12 cellular contexts compared by ENCODE assay signal in genomic region chr7:157412491-157413180, GRCh38.
DNase-seq lines count a peak whose midpoint lies in the region; ATAC-seq, FAIRE-seq and TF ChIP-seq lines count a peak whose summit lies in the region.
"Had no signal": no experiment of that assay in that cellular context is flagged by ENCODE, and none has a peak within 500 bp of the region (broad histone marks: within the 10 kb centered on the region; RNA-seq: fewer than 3 reads in every experiment).

No MANE protein-coding gene starts in this region.

- no peaks in the 10 kb centered on the region for H4K20me1 ChIP-seq in GM23248 (ENCODE audit: insufficient read depth)
- no peaks in the 10 kb centered on the region for H4K20me1 ChIP-seq in K562 (replicated peaks; ENCODE audit: control insufficient read depth, insufficient read depth, low read length)

- no peak for TF ChIP-seq EP300 in K562 (IDR thresholded peaks at IDR 0.05; ENCODE audit: low read length)

- peaks cover 10% of the 10 kb centered on the region; the same call in 1 of the 2 replicates for H3K36me3 ChIP-seq in GM23248 (ENCODE audit: low read depth)
- peaks cover 75% of the 10 kb centered on the region for H3K36me3 ChIP-seq in HUES6 (ENCODE audit: control insufficient read depth, insufficient read depth, low read length)
- peaks cover 57% of the 10 kb centered on the region for H3K36me3 ChIP-seq in K562 (ENCODE audit: control insufficient read depth, insufficient read depth, low read length)
- peaks cover 44 to 82% of the 10 kb centered on the region in 2 experiments for H3K36me3 ChIP-seq in mesenchymal stem cell (ENCODE audit: control insufficient read depth in 1 of 2, insufficient read depth in 2 of 2, low read depth in 1 of 2, low read length in 2 of 2)
- H3K36me3 ChIP-seq in vagina = peaks cover 0 to 65% of the 10 kb centered on the region in 2 donors
- peaks cover 18% of the 10 kb centered on the region for H3K36me3 ChIP-seq in SJCRH30

- no peak for TF ChIP-seq POLR2A in K562 (conservative IDR thresholded peaks at IDR 0.05)
- no peak for TF ChIP-seq POLR2A in vagina (IDR thresholded peaks at IDR 0.05)

- H3K4me3 ChIP-seq in GM23248 (no peak overlapping the region), HUES6 (ENCODE audit: low read depth, low read length) (no peak overlapping the region), K562 (no peak overlapping the region), mesenchymal stem cell (ENCODE audit: insufficient read depth in 1 of 2, low read depth in 1 of 2, low read length in 2 of 2) (no peak overlapping the region), vagina (no peak overlapping the region), SJCRH30 (no peak overlapping the region)
- H3K4me3 ChIP-seq: gastrocnemius medialis, tibial nerve had no signal

- DNase-seq in GM23248 = no peak
- DNase-seq in K562 (ENCODE audit: extremely low read depth in 1 of 4, low spot score in 3 of 4) = no peak
- no peak for DNase-seq in mesenchymal stem cell
- no peak for DNase-seq in vagina (ENCODE audit: extremely low spot score in 2 of 2)
- no peak for DNase-seq in SHP77 treated with DMSO at 0.1 percent for 48 hours (lab: John Stamatoyannopoulos, UW)
- no peak for DNase-seq in SJCRH30
- DNase-seq: activated CD4-positive, alpha-beta T cell treated with anti-CD3 and anti-CD28 coated beads for 1 hour; gastrocnemius medialis; GF-D8; stimulated activated naive CD8-positive, alpha-beta T cell treated with anti-CD3 and anti-CD28 coated beads, Interleukin-15, amount 100 ng/mL, for 72 hours had no signal

- H2AFZ ChIP-seq in GM23248 (no peak overlapping the region), K562 (ENCODE audit: low read depth, low read length) (no peak overlapping the region), mesenchymal stem cell (ENCODE audit: low read depth, low read length) (no peak overlapping the region)

- H3K9me2 ChIP-seq in GM23248 (ENCODE audit: insufficient read depth) = no peaks in the 10 kb centered on the region

- H3K27me3 ChIP-seq in GM23248 (replicated peaks; ENCODE audit: insufficient read depth) = no peaks in the 10 kb centered on the region
- no peaks in the 10 kb centered on the region for H3K27me3 ChIP-seq in HUES6 (ENCODE audit: control insufficient read depth, insufficient read depth, low read length)
- no peaks in the 10 kb centered on the region for H3K27me3 ChIP-seq in K562 (ENCODE audit: control insufficient read depth in 2 of 2, insufficient read depth in 2 of 2, low read length in 2 of 2)
- H3K27me3 ChIP-seq in mesenchymal stem cell (ENCODE audit: control insufficient read depth in 1 of 2, insufficient read depth in 1 of 2, low read length in 2 of 2) = no peaks in the 10 kb centered on the region
- no peaks in the 10 kb centered on the region for H3K27me3 ChIP-seq in vagina
- H3K27me3 ChIP-seq in SJCRH30 = no peaks in the 10 kb centered on the region
- H3K27me3 ChIP-seq: gastrocnemius medialis, tibial nerve had no signal

- WGBS in GM23248 (ENCODE audit: low coverage in 1 of 2, low lambda C conversion rate in 2 of 2, missing lambda C conversion rate in 2 of 2), 2 experiments = 88 to 95% methylated on average over 25 to 26 of the region's 26 CpGs
- WGBS in K562 (ENCODE audit: insufficient coverage, low coverage, missing lambda C conversion rate) = 92% methylated on average over 26 of the region's 26 CpGs
- 94% methylated on average over 26 of the region's 26 CpGs for WGBS in mesenchymal stem cell

- H3K27ac ChIP-seq in GM23248 = peak overlapping the region; percentile 74
- H3K27ac ChIP-seq in HUES6 (ENCODE audit: low read depth, low read length) = 0 out of 2 replicates have a peak overlapping the region, but pooled peaks have one; percentile 39
- H3K27ac ChIP-seq in K562 (ENCODE audit: extremely low read depth, low read depth, low read length) = no peak overlapping the region
- peak overlapping the region; percentile 11 for H3K27ac ChIP-seq in mesenchymal stem cell (ENCODE audit: low read length, poor library complexity, severe bottlenecking)
- no peak overlapping the region for H3K27ac ChIP-seq in vagina
- no peak overlapping the region for H3K27ac ChIP-seq in SJCRH30
- H3K27ac ChIP-seq: gastrocnemius medialis, tibial nerve had no signal

- intact Hi-C loops in K562 (cut with micrococcal nuclease) (no loop called here), vagina (cut with DNase I) (no loop called here)

- no peak overlapping the region for H2AK5ac ChIP-seq in mesenchymal stem cell (ENCODE audit: low read length, severe bottlenecking)

- H3K18ac ChIP-seq in mesenchymal stem cell (ENCODE audit: low read depth in 1 of 2, low read length in 2 of 2) = no peak overlapping the region

- H3K23ac ChIP-seq in mesenchymal stem cell (ENCODE audit: low read length in 2 of 2) = no peak overlapping the region

- peaks cover 18% of the 10 kb centered on the region; the same call in 1 of the 2 replicates for H3F3A ChIP-seq in GM23248 (ENCODE audit: insufficient read depth)

- ATAC-seq in K562 = no peak
- ATAC-seq: gastrocnemius medialis; stimulated activated naive CD8-positive, alpha-beta T cell treated with anti-CD3 and anti-CD28 coated beads, Interleukin-15, amount 100 ng/mL, for 72 hours had no signal

- no peak for TF ChIP-seq RAD21 in K562 (CRISPR knock-in tag; conservative IDR thresholded peaks at IDR 0.05 in 1 of 2, IDR thresholded peaks at IDR 0.05 in 1 of 2)

- H3K9me3 ChIP-seq in GM23248 (ENCODE audit: low read depth) (no peaks in the 10 kb centered on the region), HUES6 (ENCODE audit: control insufficient read depth, insufficient read depth, low read depth, low read length) (no peaks in the 10 kb centered on the region), K562 (replicated peaks; ENCODE audit: control insufficient read depth, insufficient read depth, low read depth, low read length) (no peaks in the 10 kb centered on the region), mesenchymal stem cell (ENCODE audit: control insufficient read depth, low read length) (no peaks in the 10 kb centered on the region), vagina (no peaks in the 10 kb centered on the region), SJCRH30 (replicated peaks) (no peaks in the 10 kb centered on the region)
- H3K9me3 ChIP-seq: gastrocnemius medialis, tibial nerve had no signal

- no peak overlapping the region for H2BK12ac ChIP-seq in mesenchymal stem cell (ENCODE audit: low read length in 2 of 2)

- H4K91ac ChIP-seq in mesenchymal stem cell (ENCODE audit: low read length) = no peak overlapping the region

- H2BK15ac ChIP-seq in mesenchymal stem cell (ENCODE audit: low read depth, poor library complexity, severe bottlenecking) = no peak overlapping the region

- POLR2A ChIA-PET in K562 (lab: Yijun Ruan, JAX) = interaction anchor here (0.6 kb wide), 1 partner anchor 26 kb away, joined by 5 read pairs; no protein-coding TSS in a partner anchor

- peak overlapping the region; percentile 4 for H4K8ac ChIP-seq in mesenchymal stem cell (ENCODE audit: low read length)

- in situ Hi-C loops in GM23248 (cut with MboI) = no loop called here
- in situ Hi-C loops in K562 (cut with MboI) = no loop called here

- H3K79me1 ChIP-seq in mesenchymal stem cell (replicated peaks; ENCODE audit: low read length, poor library complexity, severe bottlenecking) = peaks cover 60% of the 10 kb centered on the region

- no peak overlapping the region for H3K4ac ChIP-seq in mesenchymal stem cell (ENCODE audit: low read depth in 1 of 2, low read length in 2 of 2)

- no TSS peak for BruUV-seq in K562 (replicated peaks; lab: Mats Ljungman, UMichigan)

- H3K9ac ChIP-seq in GM23248 = no peak overlapping the region
- H3K9ac ChIP-seq in HUES6 (ENCODE audit: low read length) = no peak overlapping the region
- no peak overlapping the region for H3K9ac ChIP-seq in K562 (ENCODE audit: insufficient read depth in 1 of 2, low read depth in 2 of 2, low read length in 2 of 2)
- H3K9ac ChIP-seq in mesenchymal stem cell (ENCODE audit: low read length) = no peak overlapping the region

- H3K79me2 ChIP-seq in GM23248 (ENCODE audit: insufficient read depth) (peaks cover 22% of the 10 kb centered on the region; the same call in 1 of the 2 replicates), K562 (ENCODE audit: control insufficient read depth, insufficient read depth, low read length) (no peaks in the 10 kb centered on the region; the same call in 2 of the 3 replicates)

- no peaks in the 10 kb centered on the region for H3K9me1 ChIP-seq in K562 (ENCODE audit: control insufficient read depth, insufficient read depth, low read length)

- no peak overlapping the region for H2BK5ac ChIP-seq in mesenchymal stem cell (ENCODE audit: low read depth, low read length, poor library complexity, severe bottlenecking)

- FAIRE-seq in K562 (lab: Jason Lieb, UNC) = no peak

- CTCF ChIA-PET in K562 (lab: Yijun Ruan, JAX; ENCODE audit: low intra/inter-chr PET ratio) = no interaction called here

- peaks cover 11% of the 10 kb centered on the region for H3K4me1 ChIP-seq in GM23248 (ENCODE audit: insufficient read depth)
- H3K4me1 ChIP-seq in HUES6 (ENCODE audit: control insufficient read depth, insufficient read depth, low read length) = peaks cover 45% of the 10 kb centered on the region
- H3K4me1 ChIP-seq in K562 (replicated peaks in 1 of 2; ENCODE audit: control insufficient read depth in 2 of 2, insufficient read depth in 2 of 2, low read length in 2 of 2) = peaks cover 0 to 56% of the 10 kb centered on the region in 2 experiments; a peak in 4 of 5 replicates
- peaks cover 26% of the 10 kb centered on the region for H3K4me1 ChIP-seq in mesenchymal stem cell (ENCODE audit: control insufficient read depth, insufficient read depth, low read depth, low read length)
- H3K4me1 ChIP-seq in vagina = no peaks in the 10 kb centered on the region
- H3K4me1 ChIP-seq in SJCRH30 = no peaks in the 10 kb centered on the region
- H3K4me1 ChIP-seq: gastrocnemius medialis, tibial nerve had no signal

- TF ChIP-seq CTCF in K562 (IDR thresholded peaks at IDR 0.05 in 2 of 3, conservative IDR thresholded peaks at IDR 0.05 in 1 of 3; ENCODE audit: insufficient read depth in 2 of 3, low read depth in 1 of 3, low read length in 3 of 3) (no peak), vagina (IDR thresholded peaks at IDR 0.05) (no peak)

- H2BK120ac ChIP-seq in mesenchymal stem cell (ENCODE audit: low read depth, low read length) = no peak overlapping the region

- no peak overlapping the region for H3K14ac ChIP-seq in mesenchymal stem cell (ENCODE audit: low read length in 2 of 2)

- H3K4me2 ChIP-seq in GM23248 (ENCODE audit: unreplicated experiment) (no peak overlapping the region), K562 (ENCODE audit: insufficient read depth, low read length) (no peak overlapping the region), mesenchymal stem cell (ENCODE audit: low read length, poor library complexity, severe bottlenecking) (no peak overlapping the region)

TF ChIP-seq in K562, 482 proteins besides CTCF, POLR2A, EP300 and RAD21:
- TF ChIP-seq MLX (CRISPR knock-in tag; conservative IDR thresholded peaks at IDR 0.05) (no peak), POLR2G (IDR thresholded peaks at IDR 0.05; ENCODE audit: low read depth, low read length) (peak; percentile 16; the same call in 1 of the 2 replicates)

Comparison
In these comparisons a context has a peak if more than half of its experiments do, and no peak if none do; other contexts are left out.
1. H3K27ac ChIP-seq: peak in GM23248 (single experiment), HUES6 (single experiment) and mesenchymal stem cell (single experiment); none in K562 (single experiment), vagina (single experiment) and SJCRH30 (single experiment).